In the genomic region with DNA sequence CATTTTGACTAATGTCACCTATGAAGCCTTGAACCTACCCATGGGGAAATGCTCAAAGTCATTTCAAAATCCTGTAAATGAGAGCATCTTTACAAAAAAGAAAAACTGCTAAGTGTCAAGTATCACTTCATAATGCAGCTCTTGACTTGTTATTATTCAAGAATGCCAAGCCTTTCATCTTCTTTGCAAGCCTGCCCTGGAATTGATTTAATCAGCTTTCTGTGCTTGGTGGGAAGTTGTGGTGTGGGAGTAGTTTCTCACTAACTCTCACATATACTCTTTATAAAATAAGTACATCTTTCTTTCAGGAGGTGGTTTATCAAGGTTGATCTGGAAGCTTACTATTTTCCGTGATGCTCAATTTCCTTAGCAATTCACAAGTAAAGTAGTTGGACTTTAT, we compare ENCODE assay signal across 36 cellular contexts. TPM values are rescaled to one million over a fixed set of nuclear protein-coding genes. Genes with fewer than 3 reads are reported as not detected.
"Had no signal": no experiment of that assay in that cellular context is flagged by ENCODE, and none has a peak within 500 bp of the region (broad histone marks: within the 10 kb centered on the region; RNA-seq: fewer than 3 reads in every experiment).

No MANE protein-coding gene starts in this region.

- H3K36me3 Mint-ChIP-seq: activated CD4-positive, alpha-beta memory T cell treated with anti-CD3 and anti-CD28 coated beads for 36 hours; activated naive CD4-positive, alpha-beta T cell treated with anti-CD3 and anti-CD28 coated beads, Interleukin-2, amount 50 U/mL, for 72 hours; activated naive CD8-positive, alpha-beta T cell treated with anti-CD3 and anti-CD28 coated beads for 36 hours had no signal

- ATAC-seq: activated CD8-positive, alpha-beta T cell treated with anti-CD3 and anti-CD28 coated beads for 36 hours; activated naive CD4-positive, alpha-beta T cell treated with anti-CD3 and anti-CD28 coated beads, Interleukin-2, amount 50 U/mL, for 72 hours; activated T-cell treated with anti-CD3 and anti-CD28 coated beads, Interleukin-2, amount 50 U/mL, for 4 hours; activated T-cell treated with anti-CD3 and anti-CD28 coated beads, Interleukin-2, amount 50 U/mL, for 72 hours; activated T-helper 17 cell treated with anti-CD3 and anti-CD28 coated beads, Interleukin-2, amount 50 U/mL, for 72 hours; body of pancreas had no signal

- H3K36me3 ChIP-seq: adrenal gland, brain microvascular endothelial cell, breast epithelium had no signal

- H3K4me1 ChIP-seq: adrenal gland, body of pancreas, breast epithelium had no signal

- H3K4me3 Mint-ChIP-seq: activated B cell treated with CpG ODN at 0.5 μM for 24 hours; activated CD4-positive, alpha-beta memory T cell treated with anti-CD3 and anti-CD28 coated beads for 36 hours; activated CD4-positive, alpha-beta T cell treated with anti-CD3 and anti-CD28 coated beads, Interleukin-2, amount 10 ng/mL, durations not matched to agents 24 days and 14 days; activated CD8-positive, alpha-beta T cell treated with anti-CD3 and anti-CD28 coated beads for 36 hours; activated naive CD4-positive, alpha-beta T cell treated with anti-CD3 and anti-CD28 coated beads for 36 hours; activated naive CD8-positive, alpha-beta T cell treated with anti-CD3 and anti-CD28 coated beads for 36 hours; activated T-cell treated with anti-CD3 and anti-CD28 coated beads, Interleukin-2, amount 50 U/mL, for 4 hours; activated T-cell treated with anti-CD3 and anti-CD28 coated beads, Interleukin-2, amount 50 U/mL, for 72 hours; activated T-helper 1 cell treated with anti-CD3 and anti-CD28 coated beads, Interleukin-12 subunit alpha, Interleukin-12 subunit beta, Interleukin-2, Interleukin-4 antibody, amounts not matched to agents 30 ng/mL and 10 ng/mL and 1 ng/mL, durations not matched to agents 14 hours and 24 hours and 36 hours; activated T-helper 17 cell treated with anti-CD3 and anti-CD28 coated beads, Interleukin-2, amount 50 U/mL, for 72 hours; T-helper 1 cell treated with Interleukin-12 subunit alpha and Interleukin-12 subunit beta and Interleukin-4 antibody, amounts not matched to agents 30 μg/mL and 1 μg/mL, for 36 hours; T-helper 2 cell treated with Interferon-gamma antibody and Interleukin-4, amounts not matched to agents 5 μg/mL and 100 μg/mL, for 36 hours had no signal

- H3K27ac Mint-ChIP-seq: activated B cell treated with CpG ODN at 0.5 μM for 24 hours; activated CD4-positive, alpha-beta memory T cell treated with anti-CD3 and anti-CD28 coated beads for 36 hours; activated CD4-positive, alpha-beta T cell treated with anti-CD3 and anti-CD28 coated beads, Interleukin-2, amount 10 ng/mL, durations not matched to agents 24 days and 14 days; activated CD8-positive, alpha-beta T cell treated with anti-CD3 and anti-CD28 coated beads for 36 hours; activated naive CD4-positive, alpha-beta T cell treated with anti-CD3 and anti-CD28 coated beads for 36 hours; activated naive CD4-positive, alpha-beta T cell treated with anti-CD3 and anti-CD28 coated beads, Interleukin-2, amount 50 U/mL, for 72 hours; activated naive CD8-positive, alpha-beta T cell treated with anti-CD3 and anti-CD28 coated beads for 36 hours; activated T-cell treated with anti-CD3 and anti-CD28 coated beads, Interleukin-2, amount 50 U/mL, for 72 hours; activated T-helper 1 cell treated with anti-CD3 and anti-CD28 coated beads, Interleukin-12 subunit alpha, Interleukin-12 subunit beta, Interleukin-2, Interleukin-4 antibody, amounts not matched to agents 30 ng/mL and 10 ng/mL and 1 ng/mL, durations not matched to agents 14 hours and 24 hours and 36 hours; activated T-helper 17 cell treated with anti-CD3 and anti-CD28 coated beads, Interleukin-2, amount 50 U/mL, for 72 hours; T-helper 1 cell treated with Interleukin-12 subunit alpha and Interleukin-12 subunit beta and Interleukin-4 antibody, amounts not matched to agents 30 μg/mL and 1 μg/mL, for 36 hours; T-helper 2 cell treated with Interferon-gamma antibody and Interleukin-4, amounts not matched to agents 5 μg/mL and 100 μg/mL, for 36 hours had no signal

- H3K4me3 ChIP-seq: adrenal gland, body of pancreas, breast epithelium had no signal

- H3K4me1 Mint-ChIP-seq: activated B cell treated with CpG ODN at 0.5 μM for 24 hours; activated CD4-positive, alpha-beta T cell treated with anti-CD3 and anti-CD28 coated beads, Interleukin-2, amount 10 ng/mL, durations not matched to agents 24 days and 14 days; activated naive CD8-positive, alpha-beta T cell treated with anti-CD3 and anti-CD28 coated beads for 36 hours; activated T-helper 17 cell treated with anti-CD3 and anti-CD28 coated beads, Interleukin-2, amount 50 U/mL, for 72 hours had no signal

- H3K27ac ChIP-seq: adrenal gland, body of pancreas, brain microvascular endothelial cell, breast epithelium, VCaP had no signal

- H3K9me3 Mint-ChIP-seq: activated B cell treated with CpG ODN at 0.5 μM for 24 hours; activated CD4-positive, alpha-beta memory T cell treated with anti-CD3 and anti-CD28 coated beads for 36 hours; activated CD4-positive, alpha-beta T cell treated with anti-CD3 and anti-CD28 coated beads, Interleukin-2, amount 10 ng/mL, durations not matched to agents 24 days and 14 days; activated CD8-positive, alpha-beta T cell treated with anti-CD3 and anti-CD28 coated beads for 36 hours; activated naive CD4-positive, alpha-beta T cell treated with anti-CD3 and anti-CD28 coated beads for 36 hours; activated naive CD4-positive, alpha-beta T cell treated with anti-CD3 and anti-CD28 coated beads, Interleukin-2, amount 50 U/mL, for 72 hours; activated naive CD8-positive, alpha-beta T cell treated with anti-CD3 and anti-CD28 coated beads for 36 hours; activated T-cell treated with anti-CD3 and anti-CD28 coated beads, Interleukin-2, amount 50 U/mL, for 4 hours; activated T-cell treated with anti-CD3 and anti-CD28 coated beads, Interleukin-2, amount 50 U/mL, for 72 hours; activated T-helper 1 cell treated with anti-CD3 and anti-CD28 coated beads, Interleukin-12 subunit alpha, Interleukin-12 subunit beta, Interleukin-2, Interleukin-4 antibody, amounts not matched to agents 30 ng/mL and 10 ng/mL and 1 ng/mL, durations not matched to agents 14 hours and 24 hours and 36 hours; activated T-helper 17 cell treated with anti-CD3 and anti-CD28 coated beads, Interleukin-2, amount 50 U/mL, for 72 hours; T-helper 1 cell treated with Interleukin-12 subunit alpha and Interleukin-12 subunit beta and Interleukin-4 antibody, amounts not matched to agents 30 μg/mL and 1 μg/mL, for 36 hours; T-helper 2 cell treated with Interferon-gamma antibody and Interleukin-4, amounts not matched to agents 5 μg/mL and 100 μg/mL, for 36 hours had no signal

- DNase-seq: activated B cell treated with CpG ODN at 0.5 μM for 24 hours; activated CD4-positive, alpha-beta memory T cell treated with anti-CD3 and anti-CD28 coated beads for 36 hours; activated CD4-positive, alpha-beta T cell treated with anti-CD3 and anti-CD28 coated beads for 4 hours; activated CD4-positive, alpha-beta T cell treated with anti-CD3 and anti-CD28 coated beads, Interleukin-2, amount 10 ng/mL, durations not matched to agents 24 days and 14 days; activated CD4-positive, alpha-beta T cell treated with anti-CD3 and anti-CD28 coated beads, Interleukin-2, amount 50 U/mL, for 1 hour; activated CD4-positive, alpha-beta T cell treated with anti-CD3 and anti-CD28 coated beads, Interleukin-2, amount 50 U/mL, for 4 hours; activated CD4-positive, CD25-positive, alpha-beta regulatory T cell treated with anti-CD3 and anti-CD28 coated beads, Interleukin-2, amount 50 U/mL, for 72 hours; activated CD8-positive, alpha-beta memory T cell treated with anti-CD3 and anti-CD28 coated beads, Interleukin-2, amount 50 U/mL, for 4 hours; activated CD8-positive, alpha-beta T cell treated with anti-CD3 and anti-CD28 coated beads for 36 hours; activated effector memory CD4-positive, alpha-beta T cell treated with anti-CD3 and anti-CD28 coated beads, Interleukin-2, amount 50 U/mL, for 16 hours; activated gamma-delta T cell treated with Interleukin-2 at 50 U/mL for 16 hours; activated naive CD4-positive, alpha-beta T cell; activated naive CD4-positive, alpha-beta T cell treated with anti-CD3 and anti-CD28 coated beads for 36 hours; activated naive CD4-positive, alpha-beta T cell treated with anti-CD3 and anti-CD28 coated beads, Interleukin-2, amount 50 U/mL, for 16 hours; activated naive CD8-positive, alpha-beta T cell treated with anti-CD3 and anti-CD28 coated beads for 36 hours; activated T-cell treated with anti-CD3 and anti-CD28 coated beads for 4 hours; activated T-cell treated with anti-CD3 and anti-CD28 coated beads, Interleukin-2, amount 50 U/mL, for 1 hour; activated T-cell treated with anti-CD3 and anti-CD28 coated beads, Interleukin-2, amount 50 U/mL, for 4 hours; activated T-cell treated with anti-CD3 and anti-CD28 coated beads, Interleukin-2, amount 50 U/mL, for 72 hours; adrenal gland; amniotic stem cell; aorta; body of pancreas; brain microvascular endothelial cell; central memory CD4-positive, alpha-beta T cell; T-helper 1 cell; T-helper 2 cell; T-helper 9 cell had no signal

- H3K9me3 ChIP-seq: adrenal gland, body of pancreas, breast epithelium had no signal

- H3K27me3 ChIP-seq: adrenal gland, body of pancreas, brain microvascular endothelial cell, breast epithelium had no signal

- H3K27me3 Mint-ChIP-seq: activated B cell treated with CpG ODN at 0.5 μM for 24 hours; activated naive CD8-positive, alpha-beta T cell treated with anti-CD3 and anti-CD28 coated beads for 36 hours had no signal

RNA-seq across cellular contexts. Expression of a gene that starts 43.6 kb away (rescaled TPM):
- total RNA-seq: activated B cell treated with CpG ODN at 0.5 μM for 24 hours; activated CD4-positive, alpha-beta memory T cell treated with anti-CD3 and anti-CD28 coated beads for 36 hours; activated CD4-positive, alpha-beta T cell treated with anti-CD3 and anti-CD28 coated beads, Interleukin-2, amount 10 ng/mL, durations not matched to agents 24 days and 14 days; activated CD8-positive, alpha-beta memory T cell treated with anti-CD3 and anti-CD28 coated beads for 36 hours; activated CD8-positive, alpha-beta T cell treated with anti-CD3 and anti-CD28 coated beads for 36 hours; activated naive CD4-positive, alpha-beta T cell treated with anti-CD3 and anti-CD28 coated beads for 36 hours; activated naive CD4-positive, alpha-beta T cell treated with anti-CD3 and anti-CD28 coated beads, Interleukin-2, amount 50 U/mL, for 72 hours; activated naive CD8-positive, alpha-beta T cell treated with anti-CD3 and anti-CD28 coated beads for 36 hours; activated T-cell treated with anti-CD3 and anti-CD28 coated beads, Interleukin-2, amount 50 U/mL, for 4 hours; activated T-cell treated with anti-CD3 and anti-CD28 coated beads, Interleukin-2, amount 50 U/mL, for 72 hours; activated T-helper 1 cell treated with anti-CD3 and anti-CD28 coated beads, Interleukin-12 subunit alpha, Interleukin-12 subunit beta, Interleukin-2, Interleukin-4 antibody, amounts not matched to agents 30 ng/mL and 10 ng/mL and 1 ng/mL, durations not matched to agents 14 hours and 24 hours and 36 hours; activated T-helper 17 cell treated with anti-CD3 and anti-CD28 coated beads, Interleukin-2, amount 50 U/mL, for 72 hours had no signal
